In genomic region chr16:19746561-19746960, GRCh38 we compare ENCODE assay signal across 19 cellular contexts. TPM values are rescaled to one million over a fixed set of nuclear protein-coding genes. Genes with fewer than 3 reads are reported as not detected.
A peak's percentile ranks its signal among the peaks of the same experiment; 100 is the strongest.
DNase-seq lines count a peak whose midpoint lies in the region; ATAC-seq and TF ChIP-seq lines count a peak whose summit lies in the region.
"Had no signal": no experiment of that assay in that cellular context is flagged by ENCODE, and none has a peak within 500 bp of the region (broad histone marks: within the 10 kb centered on the region; RNA-seq: fewer than 3 reads in every experiment).

No MANE protein-coding gene starts in this region.

- peaks cover 4% of the 10 kb centered on the region for H3K27me3 ChIP-seq in ectodermal cell (ENCODE audit: control insufficient read depth, insufficient read depth, low read length, poor library complexity, severe bottlenecking)

- H3K9me3 ChIP-seq in ectodermal cell (ENCODE audit: control insufficient read depth, low read length), result no peaks in the 10 kb centered on the region

- peaks cover 41% of the 10 kb centered on the region for H3K4me1 ChIP-seq in ectodermal cell (ENCODE audit: control insufficient read depth, insufficient read depth, low read length)

- 28 to 30% methylated on average over 4 of the region's 4 CpGs for WGBS in ectodermal cell, 2 experiments

- ATAC-seq in sciatic nerve, result peak; percentile 59
- ATAC-seq: activated naive CD4-positive, alpha-beta T cell treated with anti-CD3 and anti-CD28 coated beads, Interleukin-2, amount 50 U/mL, for 72 hours had no signal

- H3K36me3 ChIP-seq in ectodermal cell (ENCODE audit: control insufficient read depth, insufficient read depth, low read length), result no peaks in the 10 kb centered on the region

- H3K27ac ChIP-seq in ectodermal cell (ENCODE audit: insufficient read depth, low read depth, low read length, poor library complexity, severe bottlenecking), result peak overlapping the region; percentile 65

- no peak overlapping the region for H3K4me3 ChIP-seq in ectodermal cell (ENCODE audit: insufficient read depth, low read depth, low read length)

- intact Hi-C loops in sciatic nerve (cut with DNase I), result no loop called here

- in situ Hi-C loops in GM13976 (cut with MboI; ENCODE audit: low sequenced_read_pairs, unreplicated experiment), result no loop called here

- no peak for TF ChIP-seq CTCF in GM13976 (IDR thresholded peaks at IDR 0.05; ENCODE audit: borderline replicate concordance, control extremely low read depth, extremely low read depth, insufficient read depth, missing control alignments)

- DNase-seq in DMS79 treated with DMSO at 0.1 percent for 48 hours (lab: John Stamatoyannopoulos, UW) (peak; percentile 12), DMS79 (lab: John Stamatoyannopoulos, UW) (no peak), RPMI7951 (ENCODE audit: low read depth) (peak; percentile 34), sciatic nerve (ENCODE audit: low spot score) (no peak), A172 (ENCODE audit: low spot score) (no peak), NCI-H2227 treated with DMSO at 0.1 percent for 48 hours (lab: John Stamatoyannopoulos, UW) (no peak), GM13976 (ENCODE audit: low spot score) (no peak)
- DNase-seq: 8988T; activated CD4-positive, alpha-beta T cell treated with anti-CD3 and anti-CD28 coated beads, Interleukin-2, amount 10 ng/mL, durations not matched to agents 24 days and 14 days; aorta; cerebellar nuclear complex; COR-L47; kidney glomerular epithelial cell; NCI-H1417 treated with DMSO at 0.1 percent for 48 hours; retina; stimulated activated CD4-positive, alpha-beta T cell treated with anti-CD3 and anti-CD28 coated beads, Interleukin-4, amount 100 ng/mL, for 24 hours; stimulated activated naive CD4-positive, alpha-beta T cell treated with Interleukin-2 at 50 U/mL for 16 hours had no signal

RNA-seq across cellular contexts. Expression of gene IQCK, which starts 28.5 kb away (rescaled TPM):
- 4.7 and 15.3 TPM in 2 replicates for total RNA-seq in RPMI7951 (2014; rRNA removed; shearing (Covaris generic))
- polyA plus RNA-seq in ectodermal cell (2013, experiment 1 of 4), result 23.5 TPM
- polyA plus RNA-seq in ectodermal cell (2013, experiment 2 of 4), result 26.5 TPM
- 21.1 TPM for polyA plus RNA-seq in ectodermal cell (2013, experiment 3 of 4)
- polyA plus RNA-seq in ectodermal cell (2013, experiment 4 of 4), result 22.8 TPM
- total RNA-seq in sciatic nerve, result 24.5 TPM
- total RNA-seq in A172 (2014; rRNA removed; shearing (Covaris generic)), result 8.4 and 11.7 TPM in 2 replicates

RNA-seq across cellular contexts. Expression of gene KNOP1, which starts 28.5 kb away (rescaled TPM):
- total RNA-seq in RPMI7951 (2014; rRNA removed; shearing (Covaris generic)), result 9.6 and 11.3 TPM in 2 replicates
- polyA plus RNA-seq in ectodermal cell (2013, experiment 1 of 4), result 98.6 TPM
- polyA plus RNA-seq in ectodermal cell (2013, experiment 2 of 4), result 111 TPM
- polyA plus RNA-seq in ectodermal cell (2013, experiment 3 of 4), result 75.0 TPM
- polyA plus RNA-seq in ectodermal cell (2013, experiment 4 of 4), result 79.0 TPM
- 19.2 TPM for total RNA-seq in sciatic nerve
- total RNA-seq in A172 (2014; rRNA removed; shearing (Covaris generic)), result 36.0 and 47.7 TPM in 2 replicates

Comparison
In these comparisons a context has a peak if more than half of its experiments do, and no peak if none do; other contexts are left out.
1. DNase-seq: peak in DMS79 treated with DMSO at 0.1 percent for 48 hours (single experiment) and RPMI7951 (single experiment); none in DMS79 (single experiment), sciatic nerve (single experiment), A172 (single experiment), NCI-H2227 treated with DMSO at 0.1 percent for 48 hours (single experiment) and GM13976 (single experiment).